ENCODE assay signal across 8 cellular contexts in genomic region chr19:43575156-43575950, GRCh38. TPM values are rescaled to one million over a fixed set of nuclear protein-coding genes. Genes with fewer than 3 reads are reported as not detected.
DNase-seq lines count a peak whose midpoint lies in the region; ATAC-seq, FAIRE-seq and TF ChIP-seq lines count a peak whose summit lies in the region.

TSS of gene PINLYP (plus strand) at chr19:43575801. CDS start at chr19:43577192, 1,391 bp downstream.
TSS of gene XRCC1 (minus strand) at chr19:43575527. CDS start at chr19:43575458, 69 bp downstream.

- H3K27me3 ChIP-seq in left ventricle myocardium inferior (ENCODE audit: low read depth), result no peaks in the 10 kb centered on the region

- H3K4me1 Mint-ChIP-seq in progenitor cell of endocrine pancreas (ENCODE audit: low read depth), result peaks cover 28% of the 10 kb centered on the region

- no peaks in the 10 kb centered on the region for H3K9me3 Mint-ChIP-seq in progenitor cell of endocrine pancreas (ENCODE audit: low read depth)

- FAIRE-seq in GM12892 (lab: Jason Lieb, UNC), result peak; percentile 100

- no peaks in the 10 kb centered on the region for H3K9me3 ChIP-seq in left ventricle myocardium inferior (replicated peaks)

- peak; percentile 67; the same call in 1 of the 2 replicates for TF ChIP-seq POLR2A in GM12892 (IDR thresholded peaks at IDR 0.05; ENCODE audit: low read depth, low read length)

- peak; percentile 97 for ATAC-seq in HG02852 (IDR thresholded peaks at IDR 0.05; ENCODE audit: unreplicated experiment)

- peaks cover 11% of the 10 kb centered on the region for H3K36me3 ChIP-seq in left ventricle myocardium inferior

- H3K4me3 ChIP-seq in left ventricle myocardium inferior, result peak within 1 kb of the TSS; percentile 83

- H3K27ac ChIP-seq in left ventricle myocardium inferior (replicated peaks), result peak within 1 kb of the TSS; percentile 80

- intact Hi-C loops in left ventricle myocardium inferior (cut with micrococcal nuclease), result no loop called here

- H3K27me3 Mint-ChIP-seq in progenitor cell of endocrine pancreas, result no peaks in the 10 kb centered on the region

- TF ChIP-seq CTCF in left ventricle myocardium inferior (IDR thresholded peaks at IDR 0.05; ENCODE audit: borderline replicate concordance), result no peak
- TF ChIP-seq CTCF in progenitor cell of endocrine pancreas (IDR thresholded peaks at IDR 0.05; ENCODE audit: unreplicated experiment), result no peak

- DNase-seq in GM12892 (ENCODE audit: insufficient read length) (peak; percentile 94), NCI-H146 (lab: John Stamatoyannopoulos, UW) (peak; percentile 99), T-helper 1 cell (peak; percentile 95 to 99 (median 97)), amniotic stem cell (lab: John Stamatoyannopoulos, UW) (peak; percentile 98), left ventricle myocardium inferior (peak; percentile 97), progenitor cell of endocrine pancreas (ENCODE audit: low spot score, unreplicated experiment) (peak; percentile 90), ureter (ENCODE audit: low spot score) (peak; percentile 98)

- H3K27ac Mint-ChIP-seq in progenitor cell of endocrine pancreas, result peak within 1 kb of the TSS; percentile 96

- H3K4me3 Mint-ChIP-seq in progenitor cell of endocrine pancreas (ENCODE audit: low read depth), result peak within 1 kb of the TSS; percentile 91

- peaks cover 28% of the 10 kb centered on the region for H3K4me1 ChIP-seq in left ventricle myocardium inferior

- peaks cover 5% of the 10 kb centered on the region for H3K36me3 Mint-ChIP-seq in progenitor cell of endocrine pancreas (ENCODE audit: insufficient read depth)

RNA-seq across cellular contexts. Expression of gene PINLYP, which starts in this region (rescaled TPM):
- 0.89 TPM for polyA plus RNA-seq in GM12892 (2012; ENCODE audit: missing spikeins)
- total RNA-seq in left ventricle myocardium inferior, result 1.0 TPM
- 6.3 and 7.7 TPM in 2 replicates for total RNA-seq in progenitor cell of endocrine pancreas
- total RNA-seq in ureter, result 11.8 TPM

RNA-seq across cellular contexts. Expression of gene XRCC1, which starts in this region (rescaled TPM):
- polyA plus RNA-seq in GM12892 (2012; ENCODE audit: missing spikeins), result 23.5 TPM
- total RNA-seq in left ventricle myocardium inferior (12.8 TPM), progenitor cell of endocrine pancreas (69.8 and 70.7 TPM in 2 replicates), ureter (20.3 TPM)

Comparison
In these comparisons a context has a peak if more than half of its experiments do, and no peak if none do; other contexts are left out.
1. Peak in every context shown above with its lines: DNase-seq, ATAC-seq, H3K4me3 ChIP-seq and H3K27ac ChIP-seq.